In genomic region chr10:22429146-22429545, GRCh38 we compare ENCODE assay signal across 21 cellular contexts.
DNase-seq lines count a peak whose midpoint lies in the region; ATAC-seq, FAIRE-seq and TF ChIP-seq lines count a peak whose summit lies in the region.
"Had no signal": no experiment of that assay in that cellular context is flagged by ENCODE, and none has a peak within 500 bp of the region (broad histone marks: within the 10 kb centered on the region; RNA-seq: fewer than 3 reads in every experiment).

No MANE protein-coding gene starts in this region.

- H3K4ac ChIP-seq in IMR-90 (ENCODE audit: low read depth, low read length), result no peak overlapping the region

- FAIRE-seq in endothelial cell of umbilical vein (lab: Jason Lieb, UNC) (no peak), small intestine (lab: Jason Lieb, UNC) (peak; percentile 23)

- no peaks in the 10 kb centered on the region; the same call in 1 of the 2 replicates for H3K27me3 ChIP-seq in IMR-90 (ENCODE audit: control insufficient read depth, insufficient read depth, low read length)
- no peaks in the 10 kb centered on the region for H3K27me3 ChIP-seq in endothelial cell of umbilical vein (ENCODE audit: control insufficient read depth in 2 of 2, insufficient read depth in 2 of 2, low read length in 2 of 2)
- H3K27me3 ChIP-seq in small intestine (ENCODE audit: control insufficient read depth in 2 of 2, insufficient read depth in 2 of 2, low read length in 2 of 2), result no peaks in the 10 kb centered on the region
- H3K27me3 ChIP-seq in CD4-positive, alpha-beta memory T cell (ENCODE audit: insufficient read depth, low read length), result no peaks in the 10 kb centered on the region

- no peak overlapping the region for H3K4me3 Mint-ChIP-seq in CD4-positive, alpha-beta memory T cell
- no peak overlapping the region for H3K4me3 Mint-ChIP-seq in effector memory CD8-positive, alpha-beta T cell
- H3K4me3 Mint-ChIP-seq: activated CD4-positive, alpha-beta T cell treated with anti-CD3 and anti-CD28 coated beads, Interleukin-2, amount 10 ng/mL, durations not matched to agents 7 days and 5 days; activated naive CD8-positive, alpha-beta T cell had no signal

- H2BK15ac ChIP-seq in IMR-90 (ENCODE audit: low read depth, low read length), result no peak overlapping the region

- H2AFZ ChIP-seq in IMR-90 (replicated peaks; ENCODE audit: low read length, poor library complexity) (no peak overlapping the region), endothelial cell of umbilical vein (ENCODE audit: low read depth, low read length) (no peak overlapping the region)

- in situ Hi-C loops in G401 (cut with HindIII; ENCODE audit: low sequenced_read_pairs) (no loop called here), IMR-90 (cut with MboI; ENCODE audit: low sequenced_read_pairs) (loop anchor here (25.0 kb wide), 1 partner anchor 917 kb away; no protein-coding TSS in a partner anchor)

- H3K9me3 Mint-ChIP-seq in CD4-positive, alpha-beta memory T cell, result peaks cover 0 to 4% (median 0%) of the 10 kb centered on the region in 8 donors
- no peaks in the 10 kb centered on the region for H3K9me3 Mint-ChIP-seq in effector memory CD8-positive, alpha-beta T cell
- H3K9me3 Mint-ChIP-seq: activated CD4-positive, alpha-beta T cell treated with anti-CD3 and anti-CD28 coated beads, Interleukin-2, amount 10 ng/mL, durations not matched to agents 7 days and 5 days had no signal

- intact Hi-C loops in IMR-90 (cut with micrococcal nuclease) (loop anchor here (5.0 kb wide), 1 partner anchor 202 kb away; no protein-coding TSS in a partner anchor), endothelial cell of umbilical vein (cut with micrococcal nuclease) (no loop called here)
- intact Hi-C loops in CD4-positive, alpha-beta memory T cell (cut with micrococcal nuclease), result no loop called here

- H2BK20ac ChIP-seq in IMR-90 (ENCODE audit: low read depth, low read length), result no peak overlapping the region

- no peak overlapping the region for H4K5ac ChIP-seq in IMR-90 (ENCODE audit: low read depth, low read length)

- H2BK120ac ChIP-seq in IMR-90 (ENCODE audit: low read depth, low read length), result no peak overlapping the region

- H3K79me2 ChIP-seq in endothelial cell of umbilical vein (ENCODE audit: control insufficient read depth, insufficient read depth, low read length), result no peaks in the 10 kb centered on the region

- CTCF ChIA-PET in IMR-90 (lab: Yijun Ruan, JAX) (interaction anchor here (1.3 kb wide), 1 partner anchor 28 kb away, joined by 3 read pairs; no protein-coding TSS in a partner anchor), endothelial cell of umbilical vein (lab: Charles Lee) (interaction anchor here (1.2 to 2.5 kb wide), 4 partner anchors 10 to 932 kb away, joined by 3 to 10 read pairs (median 6); no protein-coding TSS in a partner anchor)
- CTCF ChIA-PET in CD4-positive, alpha-beta memory T cell (lab: Charles Lee; ENCODE audit: partially characterized antibody), result interaction anchor here (0.9 to 1.2 kb wide), 2 partner anchors 14 to 560 kb away, joined by 3 to 6 read pairs; no protein-coding TSS in a partner anchor

- H3K27me3 Mint-ChIP-seq in CD4-positive, alpha-beta memory T cell, result peaks cover 9 to 12% of the 10 kb centered on the region in 2 donors
- H3K27me3 Mint-ChIP-seq in effector memory CD8-positive, alpha-beta T cell, result peaks cover 24 to 33% of the 10 kb centered on the region in 2 donors

- H3K56ac ChIP-seq in IMR-90 (ENCODE audit: extremely low read depth, insufficient read depth, low read length), result no peak overlapping the region

- no peak for TF ChIP-seq POLR2A in IMR-90 (IDR thresholded peaks at IDR 0.05; ENCODE audit: low read depth, low read length)
- TF ChIP-seq POLR2A in endothelial cell of umbilical vein (IDR thresholded peaks at IDR 0.05; ENCODE audit: low read depth, low read length), result no peak

- H3K4me2 ChIP-seq in IMR-90 (ENCODE audit: low read depth, low read length), result no peak overlapping the region
- peak overlapping the region; percentile 59 for H3K4me2 ChIP-seq in endothelial cell of umbilical vein (ENCODE audit: insufficient read depth, low read length)

- no peak overlapping the region for H3K14ac ChIP-seq in IMR-90 (replicated peaks; ENCODE audit: low read depth, low read length)

- H3K36me3 Mint-ChIP-seq in CD4-positive, alpha-beta memory T cell, result no peaks in the 10 kb centered on the region
- H3K36me3 Mint-ChIP-seq in effector memory CD8-positive, alpha-beta T cell (ENCODE audit: insufficient read depth), result peaks cover 4% of the 10 kb centered on the region
- H3K36me3 Mint-ChIP-seq: activated naive CD8-positive, alpha-beta T cell had no signal

- TF ChIP-seq RAD21 in IMR-90 (IDR thresholded peaks at IDR 0.05; ENCODE audit: low read length), result no peak

- WGBS in IMR-90 (ENCODE audit: extremely low coverage in 2 of 2, insufficient read length in 1 of 2), 2 experiments, result no CpG with 5 or more reads among the region's 3 CpGs
- WGBS in small intestine, 3 donors, result 45 to 65% (median 54%) methylated on average over 3 of the region's 3 CpGs

- BruUV-seq in IMR-90 (replicated peaks; lab: Mats Ljungman, UMichigan), result no TSS peak
- no TSS peak for BruUV-seq in endothelial cell of umbilical vein (replicated peaks; lab: Mats Ljungman, UMichigan)

- peaks cover 7% of the 10 kb centered on the region for H3K4me1 ChIP-seq in IMR-90 (ENCODE audit: control insufficient read depth, insufficient read depth, low read length)
- H3K4me1 ChIP-seq in endothelial cell of umbilical vein (ENCODE audit: control insufficient read depth, extremely low read depth, insufficient read depth, low read length), result peaks cover 32% of the 10 kb centered on the region
- peaks cover 0 to 6% of the 10 kb centered on the region in 2 donors for H3K4me1 ChIP-seq in small intestine (ENCODE audit: control insufficient read depth in 2 of 2, insufficient read depth in 1 of 2, low read depth in 1 of 2, low read length in 1 of 2)
- H3K4me1 ChIP-seq in CD4-positive, alpha-beta memory T cell (ENCODE audit: insufficient read depth, low read length), result no peaks in the 10 kb centered on the region

- no peak overlapping the region for H3K23ac ChIP-seq in IMR-90 (ENCODE audit: low read depth, low read length)

- H3K9me1 ChIP-seq in IMR-90 (ENCODE audit: insufficient read depth, low read length), result peaks cover 5% of the 10 kb centered on the region; the same call in 1 of the 2 replicates
- no peaks in the 10 kb centered on the region for H3K9me1 ChIP-seq in endothelial cell of umbilical vein (replicated peaks; ENCODE audit: control insufficient read depth, extremely low read depth, insufficient read depth, low read length)

- H4K91ac ChIP-seq in IMR-90 (ENCODE audit: insufficient read depth, low read depth, low read length), result no peak overlapping the region

- no peak for TF ChIP-seq CTCF in IMR-90 (conservative IDR thresholded peaks at IDR 0.05; ENCODE audit: low read depth, low read length)
- no peak for TF ChIP-seq CTCF in endothelial cell of umbilical vein (IDR thresholded peaks at IDR 0.05; ENCODE audit: extremely low read depth in 1 of 2, insufficient read depth in 1 of 2, low read depth in 1 of 2, low read length in 2 of 2)

- POLR2A ChIA-PET in IMR-90 (lab: Charles Lee; ENCODE audit: unreplicated experiment), result no interaction called here
- POLR2A ChIA-PET in endothelial cell of umbilical vein (lab: Charles Lee), result interaction anchor here (0.6 to 1.0 kb wide), 3 partner anchors 13 to 910 kb away, joined by 3 to 4 read pairs (median 3); partner anchors contain the start of gene COMMD3
- POLR2A ChIA-PET in CD4-positive, alpha-beta memory T cell (lab: Charles Lee; ENCODE audit: partially characterized antibody), result no interaction called here

- H3K27ac Mint-ChIP-seq in CD4-positive, alpha-beta memory T cell, result no peak overlapping the region
- no peak overlapping the region for H3K27ac Mint-ChIP-seq in effector memory CD8-positive, alpha-beta T cell
- H3K27ac Mint-ChIP-seq: activated CD4-positive, alpha-beta T cell treated with anti-CD3 and anti-CD28 coated beads, Interleukin-2, amount 10 ng/mL, durations not matched to agents 7 days and 5 days; activated naive CD8-positive, alpha-beta T cell had no signal

- H3K9me3 ChIP-seq in IMR-90 (ENCODE audit: control insufficient read depth, insufficient read depth, low read length) (no peaks in the 10 kb centered on the region), endothelial cell of umbilical vein (replicated peaks; ENCODE audit: control insufficient read depth, insufficient read depth, low read length) (no peaks in the 10 kb centered on the region), small intestine (ENCODE audit: control insufficient read depth, low read depth) (no peaks in the 10 kb centered on the region)
- no peaks in the 10 kb centered on the region for H3K9me3 ChIP-seq in CD4-positive, alpha-beta memory T cell (ENCODE audit: control insufficient read depth in 1 of 2, low read length in 2 of 2)
- H3K9me3 ChIP-seq: HAP-1, psoas muscle, thoracic aorta had no signal

- H3K36me3 ChIP-seq in IMR-90 (ENCODE audit: control insufficient read depth, insufficient read depth, low read length), result no peaks in the 10 kb centered on the region
- no peaks in the 10 kb centered on the region for H3K36me3 ChIP-seq in endothelial cell of umbilical vein (ENCODE audit: control insufficient read depth in 2 of 2, extremely low read depth in 1 of 2, insufficient read depth in 2 of 2, low read length in 2 of 2)
- no peaks in the 10 kb centered on the region for H3K36me3 ChIP-seq in small intestine (ENCODE audit: control insufficient read depth in 2 of 2, insufficient read depth in 2 of 2, low read length in 2 of 2)
- H3K36me3 ChIP-seq in CD4-positive, alpha-beta memory T cell (ENCODE audit: insufficient read depth, low read length), result no peaks in the 10 kb centered on the region
- H3K36me3 ChIP-seq: HAP-1, thoracic aorta had no signal

- H3K9ac ChIP-seq in IMR-90 (ENCODE audit: low read depth, low read length) (no peak overlapping the region), endothelial cell of umbilical vein (replicated peaks; ENCODE audit: extremely low read depth, insufficient read depth, low read length) (no peak overlapping the region)

- no peak overlapping the region for H2AK9ac ChIP-seq in IMR-90 (replicated peaks; ENCODE audit: low read depth, low read length, poor library complexity)

- H3K79me1 ChIP-seq in IMR-90 (ENCODE audit: low read depth in 1 of 2, low read length in 2 of 2), result no peaks in the 10 kb centered on the region

- no peaks in the 10 kb centered on the region for H4K20me1 ChIP-seq in IMR-90 (ENCODE audit: insufficient read depth, low read length)
- no peaks in the 10 kb centered on the region for H4K20me1 ChIP-seq in endothelial cell of umbilical vein (replicated peaks; ENCODE audit: control insufficient read depth, extremely low read depth, insufficient read depth, low read length)

- no peak overlapping the region for H3K27ac ChIP-seq in IMR-90 (ENCODE audit: insufficient read depth, low read length)
- H3K27ac ChIP-seq in endothelial cell of umbilical vein (ENCODE audit: insufficient read depth, low read depth, low read length), result no peak overlapping the region
- no peak overlapping the region for H3K27ac ChIP-seq in small intestine (ENCODE audit: low read depth in 1 of 2, low read length in 1 of 2)
- no peak overlapping the region for H3K27ac ChIP-seq in CD4-positive, alpha-beta memory T cell (ENCODE audit: low read depth, low read length)
- H3K27ac ChIP-seq: psoas muscle, SK-N-MC, thoracic aorta had no signal

- H3K4me1 Mint-ChIP-seq in CD4-positive, alpha-beta memory T cell, result peaks cover 0 to 2% (median 0%) of the 10 kb centered on the region in 4 donors
- peaks cover 1 to 5% of the 10 kb centered on the region in 2 donors for H3K4me1 Mint-ChIP-seq in effector memory CD8-positive, alpha-beta T cell (ENCODE audit: low read depth in 2 of 2)

- H2AK5ac ChIP-seq in IMR-90 (ENCODE audit: low read depth, low read length), result no peak overlapping the region

- dilution Hi-C loops in IMR-90 (cut with HindIII; ENCODE audit: low sequenced_read_pairs, unreplicated experiment), result no loop called here
- dilution Hi-C loops in endothelial cell of umbilical vein (cut with MboI; ENCODE audit: extremely low pct_ligation_motif_present, low sequenced_read_pairs), result no loop called here

- H3K4me3 ChIP-seq in IMR-90 (ENCODE audit: insufficient read depth, low read depth, low read length) (no peak overlapping the region), endothelial cell of umbilical vein (replicated peaks in 1 of 3; ENCODE audit: insufficient read depth in 1 of 3, low read depth in 1 of 3, low read length in 3 of 3) (no peak overlapping the region), small intestine (ENCODE audit: low read depth in 1 of 2, low read length in 2 of 2) (no peak overlapping the region)
- no peak overlapping the region for H3K4me3 ChIP-seq in CD4-positive, alpha-beta memory T cell (ENCODE audit: low read length in 2 of 2)
- H3K4me3 ChIP-seq: HAP-1, psoas muscle, SK-N-MC, thoracic aorta had no signal

- ATAC-seq in IMR-90 (ENCODE audit: low read depth), result no peak
- no peak for ATAC-seq in effector memory CD8-positive, alpha-beta T cell (replicated peaks)
- ATAC-seq: psoas muscle had no signal

- no peak overlapping the region for H2BK5ac ChIP-seq in IMR-90 (ENCODE audit: low read depth, low read length, poor library complexity, severe bottlenecking)

- DNase-seq in G401 (ENCODE audit: low spot score) (peak; percentile 47), IMR-90 (no peak), endothelial cell of umbilical vein (ENCODE audit: low read depth, low spot score) (peak; percentile 17), small intestine (peak; percentile 52), globus pallidus (ENCODE audit: low spot score) (no peak), GF-D8 (lab: John Stamatoyannopoulos, UW) (no peak)
- no peak for DNase-seq in CD4-positive, alpha-beta memory T cell
- no peak for DNase-seq in effector memory CD8-positive, alpha-beta T cell
- DNase-seq: activated CD4-positive, alpha-beta T cell treated with anti-CD3 and anti-CD28 coated beads, Interleukin-2, amount 10 ng/mL, durations not matched to agents 7 days and 5 days; cerebellar nuclear complex; effector CD4-positive, alpha-beta T cell; NCI-H1105 treated with DMSO at 0.1 percent for 48 hours; NCI-H2029 treated with DMSO at 0.1 percent for 48 hours; NCI-H446; psoas muscle; stimulated activated CD4-positive, alpha-beta T cell treated with anti-CD3 and anti-CD28 coated beads, Interleukin-4, amount 100 ng/mL, for 1 hour; stimulated activated naive CD4-positive, alpha-beta T cell had no signal

- H4K8ac ChIP-seq in IMR-90 (ENCODE audit: low read depth in 2 of 2, low read length in 2 of 2), result no peak overlapping the region

- H3K18ac ChIP-seq in IMR-90 (ENCODE audit: low read depth, low read length), result peak overlapping the region; percentile 41; the same call in 1 of the 2 replicates

Comparison
In these comparisons a context has a peak if more than half of its experiments do, and no peak if none do; other contexts are left out.
1. DNase-seq: peak in G401 (single experiment), endothelial cell of umbilical vein (single experiment) and small intestine (single experiment); none in IMR-90 (single experiment), CD4-positive, alpha-beta memory T cell (0 of 5), globus pallidus (single experiment), effector memory CD8-positive, alpha-beta T cell (0 of 3) and GF-D8 (single experiment).